In genomic region chr2:219219113-219219696, GRCh38 we compare ENCODE assay signal across 8 cellular contexts. TPM values are rescaled to one million over a fixed set of nuclear protein-coding genes. Genes with fewer than 3 reads are reported as not detected.
A peak's percentile ranks its signal among the peaks of the same experiment; 100 is the strongest.
DNase-seq lines count a peak whose midpoint lies in the region; ATAC-seq and TF ChIP-seq lines count a peak whose summit lies in the region.

No MANE protein-coding gene starts in this region.

- intact Hi-C loops in prostate gland (cut with DNase I): loop anchor here (5.0 to 10.0 kb wide), 2 partner anchors 42 to 76 kb away; partner anchors contain the start of genes CNPPD1 and RETREG2

- ATAC-seq in HG03139 (IDR thresholded peaks at IDR 0.05; ENCODE audit: unreplicated experiment) (no peak), GM18909 (IDR thresholded peaks at IDR 0.05; ENCODE audit: poor library complexity, unreplicated experiment) (no peak)

- H3K27me3 ChIP-seq in GM06990 (replicated peaks; ENCODE audit: control insufficient read depth, insufficient read depth, low read length): no peaks in the 10 kb centered on the region
- H3K27me3 ChIP-seq in SJSA1 (replicated peaks): no peaks in the 10 kb centered on the region
- no peaks in the 10 kb centered on the region for H3K27me3 ChIP-seq in fibroblast of lung (ENCODE audit: control insufficient read depth, insufficient read depth, low read length)
- no peaks in the 10 kb centered on the region for H3K27me3 ChIP-seq in prostate gland (replicated peaks; ENCODE audit: insufficient read depth)

- H3K79me2 ChIP-seq in fibroblast of lung (ENCODE audit: control insufficient read depth, insufficient read depth, low read length): no peaks in the 10 kb centered on the region

- H3K4me3 ChIP-seq in GM06990 (replicated peaks; ENCODE audit: low read depth, low read length): peak overlapping the region; percentile 59
- peak overlapping the region; percentile 42 for H3K4me3 ChIP-seq in SJSA1
- peak overlapping the region in 2 of 4 experiments; percentile 41 to 62 for H3K4me3 ChIP-seq in fibroblast of lung (replicated peaks in 1 of 4; ENCODE audit: control extremely low read depth in 1 of 4, insufficient read depth in 1 of 4, low read depth in 3 of 4, low read length in 4 of 4)
- peak overlapping the region; percentile 42 to 46 for H3K4me3 ChIP-seq in prostate gland

- TF ChIP-seq POLR2A in prostate gland (IDR thresholded peaks at IDR 0.05): no peak

- H3K27ac ChIP-seq in SJSA1 (peak overlapping the region; percentile 65), fibroblast of lung (ENCODE audit: insufficient read depth, low read length) (peak overlapping the region; percentile 40), prostate gland (peak overlapping the region; percentile 88 to 89)

- H3K9me3 ChIP-seq in SJSA1 (replicated peaks) (no peaks in the 10 kb centered on the region), fibroblast of lung (ENCODE audit: control insufficient read depth, insufficient read depth, low read depth, low read length) (no peaks in the 10 kb centered on the region), prostate gland (no peaks in the 10 kb centered on the region)

- peak overlapping the region; percentile 9 for H3K4me2 ChIP-seq in fibroblast of lung (ENCODE audit: extremely low read depth, insufficient read depth, low read length)

- no peak for TF ChIP-seq CTCF in GM06990 (IDR thresholded peaks at IDR 0.05; ENCODE audit: insufficient read depth, low read length, poor library complexity, severe bottlenecking)
- no peak for TF ChIP-seq CTCF in fibroblast of lung (conservative IDR thresholded peaks at IDR 0.05 in 1 of 2, IDR thresholded peaks at IDR 0.05 in 1 of 2; ENCODE audit: low read depth in 1 of 2, low read length in 2 of 2)
- no peak for TF ChIP-seq CTCF in prostate gland (IDR thresholded peaks at IDR 0.05)

- H4K20me1 ChIP-seq in fibroblast of lung (ENCODE audit: control insufficient read depth, extremely low read depth, insufficient read depth, low read length): no peaks in the 10 kb centered on the region

- H2AFZ ChIP-seq in fibroblast of lung (ENCODE audit: low read length): no peak overlapping the region

- no peak for DNase-seq in GM06990 (ENCODE audit: extremely low read depth, insufficient read length)
- no peak for DNase-seq in SJSA1 (ENCODE audit: low read depth in 1 of 2, low spot score in 2 of 2)
- DNase-seq in fibroblast of lung (ENCODE audit: low read depth in 2 of 2): no peak
- DNase-seq in prostate gland (ENCODE audit: low spot score): no peak
- no peak for DNase-seq in HPDE6-E6E7 (ENCODE audit: extremely low spot score)
- DNase-seq in hypothalamus (lab: John Stamatoyannopoulos, UW): no peak

- H3K9ac ChIP-seq in fibroblast of lung (ENCODE audit: insufficient read depth, low read length): no peak overlapping the region

- H3K36me3 ChIP-seq in GM06990 (ENCODE audit: control insufficient read depth, insufficient read depth, low read length) (peaks cover 19% of the 10 kb centered on the region), SJSA1 (peaks cover 78% of the 10 kb centered on the region), fibroblast of lung (ENCODE audit: control insufficient read depth, insufficient read depth, low read length) (peaks cover 22% of the 10 kb centered on the region), prostate gland (peaks cover 25 to 33% of the 10 kb centered on the region in 2 donors)

- 12% methylated on average over 32 of the region's 33 CpGs for WGBS in prostate gland

- H3K4me1 ChIP-seq in SJSA1 (replicated peaks): peaks cover 27% of the 10 kb centered on the region
- peaks cover 13% of the 10 kb centered on the region for H3K4me1 ChIP-seq in fibroblast of lung (ENCODE audit: control insufficient read depth, extremely low read depth, insufficient read depth, low read length)
- peaks cover 22% of the 10 kb centered on the region for H3K4me1 ChIP-seq in prostate gland (replicated peaks)

RNA-seq across cellular contexts. Expression of gene ABCB6, which starts 0.4 kb away (rescaled TPM):
- total RNA-seq in SJSA1 (2014; rRNA removed; shearing (Covaris generic)): 19.1 and 22.2 TPM in 2 replicates
- total RNA-seq in fibroblast of lung: 47.0 and 49.5 TPM in 2 replicates
- polyA plus RNA-seq in fibroblast of lung: 12.5 and 14.7 TPM in 2 replicates
- polyA plus RNA-seq in fibroblast of lung (2012): 17.6 and 19.2 TPM in 2 replicates
- 43.7 and 48.5 TPM in 2 replicates for polyA minus RNA-seq in fibroblast of lung (ENCODE audit: low replicate concordance)
- total RNA-seq in prostate gland: 10 to 100 TPM; 31.9 to 32.1 TPM

RNA-seq across cellular contexts. Expression of gene ATG9A, which starts 10.2 kb away (rescaled TPM):
- 29.8 and 45.8 TPM in 2 replicates for total RNA-seq in SJSA1 (2014; rRNA removed; shearing (Covaris generic))
- total RNA-seq in fibroblast of lung (27.2 and 47.2 TPM in 2 replicates), prostate gland (10 to 100 TPM; 38.8 to 78.8 TPM)
- 64.5 and 68.2 TPM in 2 replicates for polyA plus RNA-seq in fibroblast of lung
- polyA plus RNA-seq in fibroblast of lung (2012): 44.7 and 51.3 TPM in 2 replicates
- polyA minus RNA-seq in fibroblast of lung (ENCODE audit: low replicate concordance): 253 and 268 TPM in 2 replicates

RNA-seq across cellular contexts. Expression of gene ANKZF1, which starts 10.4 kb away (rescaled TPM):
- total RNA-seq in SJSA1 (2014; rRNA removed; shearing (Covaris generic)): 13.9 and 15.2 TPM in 2 replicates
- total RNA-seq in fibroblast of lung (28.8 and 32.7 TPM in 2 replicates), prostate gland (10 to 100 TPM; 64.4 to 85.7 TPM)
- polyA plus RNA-seq in fibroblast of lung: 9.9 and 13.2 TPM in 2 replicates
- 8.2 and 11.4 TPM in 2 replicates for polyA plus RNA-seq in fibroblast of lung (2012)
- polyA minus RNA-seq in fibroblast of lung (ENCODE audit: low replicate concordance): 5.1 and 7.7 TPM in 2 replicates

RNA-seq across cellular contexts. Expression of gene ZFAND2B, which starts 12.6 kb away (rescaled TPM):
- 42.7 and 50.1 TPM in 2 replicates for total RNA-seq in SJSA1 (2014; rRNA removed; shearing (Covaris generic))
- total RNA-seq in fibroblast of lung (29.3 and 40.0 TPM in 2 replicates), prostate gland (10 to 100 TPM; 49.0 to 57.2 TPM)
- 26.8 and 29.9 TPM in 2 replicates for polyA plus RNA-seq in fibroblast of lung
- polyA plus RNA-seq in fibroblast of lung (2012): 22.3 and 35.3 TPM in 2 replicates
- 40.2 and 53.9 TPM in 2 replicates for polyA minus RNA-seq in fibroblast of lung (ENCODE audit: low replicate concordance)

RNA-seq across cellular contexts. Expression of gene GLB1L, which starts 26.0 kb away (rescaled TPM):
- 0.53 and 3.6 TPM in 2 replicates for total RNA-seq in SJSA1 (2014; rRNA removed; shearing (Covaris generic))
- total RNA-seq in fibroblast of lung (28.2 and 47.0 TPM in 2 replicates), prostate gland (10 to 100 TPM; 23.1 to 25.0 TPM)
- polyA plus RNA-seq in fibroblast of lung: 12.8 and 16.9 TPM in 2 replicates
- polyA plus RNA-seq in fibroblast of lung (2012): 7.6 and 9.6 TPM in 2 replicates
- 12.4 and 16.9 TPM in 2 replicates for polyA minus RNA-seq in fibroblast of lung (ENCODE audit: low replicate concordance)
